ENCODE assay signal across 9 cellular contexts in the genomic region with DNA sequence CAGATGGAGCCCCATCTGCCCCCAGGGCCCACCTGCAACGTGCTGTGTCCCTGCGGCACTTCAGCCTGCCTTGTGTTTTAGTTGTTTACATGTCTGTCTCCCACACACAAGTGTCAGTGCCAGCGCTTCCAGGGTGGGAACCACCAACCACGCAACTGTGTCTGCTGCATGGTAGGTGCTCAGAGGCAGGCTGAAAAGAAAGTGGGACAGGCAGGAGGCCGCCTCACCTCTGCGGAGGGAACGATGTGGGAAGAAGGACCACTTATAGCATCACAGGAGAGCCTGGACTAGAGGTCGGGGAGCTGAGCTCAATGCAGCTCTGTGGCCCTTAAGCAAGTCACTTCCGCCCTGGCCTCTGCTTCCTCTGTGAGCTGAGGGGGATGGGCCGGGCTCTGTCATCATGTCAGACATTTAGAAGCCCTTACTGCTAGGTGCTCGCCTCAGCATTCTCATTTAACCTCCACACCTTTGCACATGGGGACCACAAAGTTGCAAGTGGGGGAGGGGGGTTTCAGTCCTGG. TPM values are rescaled to one million over a fixed set of nuclear protein-coding genes. Genes with fewer than 3 reads are reported as not detected.
DNase-seq lines count a peak whose midpoint lies in the region; ATAC-seq and TF ChIP-seq lines count a peak whose summit lies in the region.
"Had no signal": no experiment of that assay in that cellular context is flagged by ENCODE, and none has a peak within 500 bp of the region (broad histone marks: within the 10 kb centered on the region; RNA-seq: fewer than 3 reads in every experiment).

No MANE protein-coding gene starts in this region.

- peak overlapping the region; percentile 93 for H3K27ac Mint-ChIP-seq in stimulated activated memory B cell treated with anti-CD40 and anti-IgM and Interleukin-4, amounts not matched to agents 10 μg/mL and 1 μg/mL and 100 μg/mL, for 72 hours

- intact Hi-C loops in adrenal gland (cut with DNase I) = no loop called here

- H3K36me3 Mint-ChIP-seq in stimulated activated memory B cell treated with anti-CD40 and anti-IgM and Interleukin-4, amounts not matched to agents 10 μg/mL and 1 μg/mL and 100 μg/mL, for 72 hours = peaks cover 7% of the 10 kb centered on the region

- no peaks in the 10 kb centered on the region for H3K9me3 Mint-ChIP-seq in stimulated activated memory B cell treated with anti-CD40 and anti-IgM and Interleukin-4, amounts not matched to agents 10 μg/mL and 1 μg/mL and 100 μg/mL, for 72 hours

- DNase-seq in T-helper 2 cell = peak; percentile 35 to 93 (median 64)
- peak in 5 of 7 donors; percentile 46 to 78 (median 52) for DNase-seq in adrenal gland
- peak; percentile 24 for DNase-seq in midbrain (lab: John Stamatoyannopoulos, UW)

- no peaks in the 10 kb centered on the region for H3K9me3 ChIP-seq in adrenal gland (replicated peaks in 1 of 3)

- peak overlapping the region; percentile 67 for H3K4me3 Mint-ChIP-seq in stimulated activated memory B cell treated with anti-CD40 and anti-IgM and Interleukin-4, amounts not matched to agents 10 μg/mL and 1 μg/mL and 100 μg/mL, for 72 hours

- H3K36me3 ChIP-seq in adrenal gland (replicated peaks in 1 of 2) = no peaks in the 10 kb centered on the region

- ATAC-seq in GM21515 (IDR thresholded peaks at IDR 0.05; ENCODE audit: unreplicated experiment) = peak; percentile 48
- ATAC-seq in stimulated activated memory B cell treated with anti-CD40 and anti-IgM and Interleukin-4, amounts not matched to agents 10 μg/mL and 1 μg/mL and 100 μg/mL, for 72 hours = peak; percentile 78
- ATAC-seq in GM18517 (IDR thresholded peaks at IDR 0.05; ENCODE audit: unreplicated experiment) = no peak
- no peak for ATAC-seq in GM19395 (IDR thresholded peaks at IDR 0.05; ENCODE audit: unreplicated experiment)
- ATAC-seq in GM21619 (IDR thresholded peaks at IDR 0.05; ENCODE audit: unreplicated experiment) = no peak

- 69 to 76% (median 74%) methylated on average over 7 to 11 of the region's 11 CpGs for WGBS in adrenal gland, 4 donors

- H3K27ac ChIP-seq in adrenal gland = peak overlapping the region in 2 of 5 donors; percentile 45 to 50
- H3K27ac ChIP-seq: parathyroid adenoma had no signal

- TF ChIP-seq POLR2A in adrenal gland (IDR thresholded peaks at IDR 0.05) = no peak

- no peak overlapping the region for H3K4me3 ChIP-seq in adrenal gland

- no peaks in the 10 kb centered on the region for H3K27me3 ChIP-seq in adrenal gland

- peaks cover 74% of the 10 kb centered on the region for H3K4me1 Mint-ChIP-seq in stimulated activated memory B cell treated with anti-CD40 and anti-IgM and Interleukin-4, amounts not matched to agents 10 μg/mL and 1 μg/mL and 100 μg/mL, for 72 hours

- no peak for TF ChIP-seq CTCF in adrenal gland (IDR thresholded peaks at IDR 0.05)

- peaks cover 15 to 35% of the 10 kb centered on the region in 2 donors for H3K4me1 ChIP-seq in adrenal gland (replicated peaks in 1 of 2)

- no peaks in the 10 kb centered on the region for H3K27me3 Mint-ChIP-seq in stimulated activated memory B cell treated with anti-CD40 and anti-IgM and Interleukin-4, amounts not matched to agents 10 μg/mL and 1 μg/mL and 100 μg/mL, for 72 hours

RNA-seq across cellular contexts. Expression of gene SLC9A1, which starts 17.8 kb away (rescaled TPM):
- 10 to 100 TPM; 12.6 to 44.0 (median 28.4) TPM for total RNA-seq in adrenal gland
- polyA plus RNA-seq in adrenal gland = 10 to 100 TPM; 16.3 to 49.0 (median 30.0) TPM

Comparison
In these comparisons a context has a peak if more than half of its experiments do, and no peak if none do; other contexts are left out.
1. ATAC-seq: peak in GM21515 (single experiment) and stimulated activated memory B cell treated with anti-CD40 and anti-IgM and Interleukin-4, amounts not matched to agents 10 μg/mL and 1 μg/mL and 100 μg/mL, for 72 hours (single experiment); none in GM18517 (single experiment), GM19395 (single experiment) and GM21619 (single experiment).
2. Peak in every context shown above with its lines, with median percentiles within 50 percentile points of each other: DNase-seq.